Comparison of ENCODE assay signal across 5 cellular contexts in genomic region chr17:18373181-18373580, GRCh38. TPM values are rescaled to one million over a fixed set of nuclear protein-coding genes. Genes with fewer than 3 reads are reported as not detected.
"Had no signal": no experiment of that assay in that cellular context is flagged by ENCODE, and none has a peak within 500 bp of the region (broad histone marks: within the 10 kb centered on the region; RNA-seq: fewer than 3 reads in every experiment).

No MANE protein-coding gene starts in this region.

RNA-seq across cellular contexts. Expression of gene EVPLL, which starts 4.4 kb away (rescaled TPM):
- total RNA-seq: adrenal gland; RPMI7951; SJCRH30; T-helper 1 cell treated with Interleukin-12 subunit alpha and Interleukin-12 subunit beta and Interleukin-4 antibody, amounts not matched to agents 30 ng/mL and 1 ng/mL, for 36 hours; T-helper 2 cell treated with Interferon-gamma antibody and Interleukin-4, amounts not matched to agents 100 ng/mL and 5 ng/mL, for 36 hours had no signal
